In the genomic region with DNA sequence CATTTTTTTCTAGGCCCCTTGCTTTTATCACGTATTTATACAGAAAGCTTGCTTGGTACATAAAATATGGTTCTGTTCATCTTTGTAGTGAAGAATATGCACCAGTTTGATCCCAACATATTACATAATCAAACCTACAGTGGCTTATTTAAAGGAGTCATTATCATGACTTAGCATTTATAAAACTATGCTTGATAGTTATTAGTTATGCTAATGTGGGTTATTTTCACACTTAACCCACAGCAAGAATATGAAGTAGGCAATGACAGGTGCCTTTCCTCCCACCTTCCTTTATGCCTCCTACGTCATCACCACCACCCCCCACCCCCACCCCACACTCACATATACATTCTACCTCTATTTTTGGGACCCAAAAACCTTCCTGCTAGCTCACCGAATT, we compare ENCODE assay signal across 11 cellular contexts. TPM values are rescaled to one million over a fixed set of nuclear protein-coding genes. Genes with fewer than 3 reads are reported as not detected.
DNase-seq lines count a peak whose midpoint lies in the region; ATAC-seq, FAIRE-seq and TF ChIP-seq lines count a peak whose summit lies in the region.
"Had no signal": no experiment of that assay in that cellular context is flagged by ENCODE, and none has a peak within 500 bp of the region (broad histone marks: within the 10 kb centered on the region; RNA-seq: fewer than 3 reads in every experiment).

No MANE protein-coding gene starts in this region.

- TF ChIP-seq CTCF in GM12878 (IDR thresholded peaks at IDR 0.05 in 2 of 3, conservative IDR thresholded peaks at IDR 0.05 in 1 of 3; ENCODE audit: control insufficient read depth in 2 of 3, extremely low read depth in 1 of 3, insufficient read depth in 1 of 3, low read depth in 3 of 3, low read length in 3 of 3) = no peak
- TF ChIP-seq CTCF in natural killer cell (IDR thresholded peaks at IDR 0.05) = no peak

- H3K4me1 Mint-ChIP-seq in natural killer cell = peaks cover 85 to 93% of the 10 kb centered on the region in 2 donors

- H3K27me3 ChIP-seq in BLaER1 (no peaks in the 10 kb centered on the region), HUES48 (ENCODE audit: control insufficient read depth, insufficient read depth, low read length) (no peaks in the 10 kb centered on the region), GM12878 (replicated peaks in 1 of 2; ENCODE audit: control insufficient read depth in 2 of 2, insufficient read depth in 2 of 2, low read length in 1 of 2) (no peaks in the 10 kb centered on the region)
- H3K27me3 ChIP-seq: uterus had no signal

- no TSS peak for BruUV-seq in GM12878 (replicated peaks; lab: Mats Ljungman, UMichigan)

- H3K79me2 ChIP-seq in GM12878 (ENCODE audit: control insufficient read depth, insufficient read depth, low read length) = peaks cover 52% of the 10 kb centered on the region

- peaks cover 26% of the 10 kb centered on the region for H4K20me1 ChIP-seq in BLaER1
- no peaks in the 10 kb centered on the region for H4K20me1 ChIP-seq in GM12878 (ENCODE audit: control insufficient read depth, insufficient read depth)

- CTCF ChIA-PET in GM12878 (lab: Yijun Ruan, JAX) = interaction anchor here (1.0 to 7.2 kb wide), 10 partner anchors 10 to 325 kb away, joined by 3 to 41 read pairs (median 9); partner anchors contain the start of gene CAP1

- H3K4me2 ChIP-seq in BLaER1 (peak overlapping the region; percentile 77), GM12878 (ENCODE audit: control insufficient read depth, insufficient read depth) (peak overlapping the region; percentile 72)

- peaks cover 16% of the 10 kb centered on the region for H3K36me3 Mint-ChIP-seq in natural killer cell

- H3K27ac ChIP-seq in BLaER1 = peak overlapping the region; percentile 84
- peak overlapping the region; percentile 82 for H3K27ac ChIP-seq in HUES48 (ENCODE audit: low read depth, low read length)
- H3K27ac ChIP-seq in GM12878 (ENCODE audit: control insufficient read depth, insufficient read depth) = peak overlapping the region; percentile 84

- intact Hi-C loops in GM12878 (cut with micrococcal nuclease; ENCODE audit: unreplicated experiment) = no loop called here
- intact Hi-C loops in natural killer cell (cut with micrococcal nuclease) = no loop called here

- no peaks in the 10 kb centered on the region for H3K9me3 Mint-ChIP-seq in natural killer cell

- H3K9ac ChIP-seq in BLaER1 = peak overlapping the region; percentile 58
- no peak overlapping the region for H3K9ac ChIP-seq in HUES48 (ENCODE audit: low read depth, low read length)
- no peak overlapping the region; the same call in 1 of the 2 replicates for H3K9ac ChIP-seq in GM12878 (ENCODE audit: control insufficient read depth, insufficient read depth, low read length)

- H3K9me3 ChIP-seq in BLaER1 (no peaks in the 10 kb centered on the region), HUES48 (ENCODE audit: control insufficient read depth, insufficient read depth, low read length) (no peaks in the 10 kb centered on the region), GM12878 (replicated peaks; ENCODE audit: control insufficient read depth, insufficient read depth, low read length) (no peaks in the 10 kb centered on the region)
- H3K9me3 ChIP-seq: uterus had no signal

- in situ Hi-C loops in GM12878 (cut with MboI) = no loop called here

- TF ChIP-seq POLR2A in GM12878 (IDR thresholded peaks at IDR 0.05; ENCODE audit: low read depth, low read length) = no peak

- H3K4me3 ChIP-seq in BLaER1 (peak overlapping the region; percentile 50), HUES48 (ENCODE audit: low read depth, low read length) (no peak overlapping the region), GM12878 (no peak overlapping the region)
- H3K4me3 ChIP-seq: uterus had no signal

- no peak for TF ChIP-seq EP300 in GM12878 (IDR thresholded peaks at IDR 0.05; ENCODE audit: borderline replicate concordance in 1 of 2, control insufficient read depth in 1 of 2, low read depth in 2 of 2, low read length in 2 of 2)

- no peak for ATAC-seq in GM12878
- ATAC-seq in natural killer cell = peak in 1 of 3 donors; percentile 7
- ATAC-seq in GM21526 (IDR thresholded peaks at IDR 0.05; ENCODE audit: low FRiP score, unreplicated experiment) = no peak

- WGBS in GM12878 (ENCODE audit: insufficient coverage, insufficient replicate concordance, low lambda C conversion rate, missing lambda C conversion rate) = 2% methylated on average over 3 of the region's 3 CpGs

- SMC1A ChIA-PET in GM12878 (lab: Charles Lee; ENCODE audit: uncharacterized antibody, unreplicated experiment) = interaction anchor here (0.6 to 3.8 kb wide), 14 partner anchors 10 to 333 kb away, joined by 3 to 25 read pairs (median 4); partner anchors contain the start of gene CAP1

- POLR2A ChIA-PET in GM12878 (lab: Charles Lee) = interaction anchor here (0.6 to 2.7 kb wide), 9 partner anchors 10 to 1145 kb away, joined by 3 to 15 read pairs (median 4); partner anchors contain the start of gene CAP1

- no peak for DNase-seq in GM12878 (ENCODE audit: low read depth, low spot score)
- DNase-seq in natural killer cell = no peak
- no peak for DNase-seq in NCI-H345 (lab: John Stamatoyannopoulos, UW)
- DNase-seq in GM03348 (ENCODE audit: low spot score) = no peak
- DNase-seq in NCI-H2227 treated with DMSO at 0.1 percent for 48 hours (lab: John Stamatoyannopoulos, UW) = no peak
- DNase-seq: foreskin melanocyte, GOT3, uterus had no signal

- H3K27ac Mint-ChIP-seq in natural killer cell = peak overlapping the region; percentile 77 to 95

- H3K27me3 Mint-ChIP-seq in natural killer cell (ENCODE audit: low read depth in 2 of 2) = no peaks in the 10 kb centered on the region

- H3K36me3 ChIP-seq in BLaER1 (peaks cover 64% of the 10 kb centered on the region), HUES48 (ENCODE audit: control insufficient read depth, insufficient read depth, low read length) (peaks cover 60% of the 10 kb centered on the region), GM12878 (ENCODE audit: control insufficient read depth in 2 of 2, insufficient read depth in 2 of 2, low read length in 1 of 2) (peaks cover 21% of the 10 kb centered on the region in 2 experiments)
- H3K36me3 ChIP-seq: uterus had no signal

- H3K4me3 Mint-ChIP-seq in natural killer cell = peak overlapping the region; percentile 85

- FAIRE-seq in GM12878 (lab: Jason Lieb, UNC) = no peak

- no peak overlapping the region for H2AFZ ChIP-seq in GM12878 (ENCODE audit: control insufficient read depth, low read depth, low read length)

- no peak for TF ChIP-seq RAD21 in GM12878 (IDR thresholded peaks at IDR 0.05; ENCODE audit: insufficient read depth, low read depth, low read length)

- RAD21 ChIA-PET in GM12878 (lab: Charles Lee; ENCODE audit: unreplicated experiment) = interaction anchor here (0.6 to 2.8 kb wide), 8 partner anchors 10 to 1027 kb away, joined by 3 to 20 read pairs (median 6); partner anchors contain the start of gene CAP1

- H3K4me1 ChIP-seq in BLaER1 = peaks cover 82% of the 10 kb centered on the region
- H3K4me1 ChIP-seq in HUES48 (ENCODE audit: control insufficient read depth, insufficient read depth, low read length) = peaks cover 19% of the 10 kb centered on the region
- peaks cover 55% of the 10 kb centered on the region for H3K4me1 ChIP-seq in GM12878 (ENCODE audit: control insufficient read depth, insufficient read depth, low read length)
- H3K4me1 ChIP-seq: uterus had no signal

TF ChIP-seq in GM12878, 131 proteins besides CTCF, POLR2A, EP300 and RAD21 (continues in another document):
- peak; percentile 68 for TF ChIP-seq CREB1 (IDR thresholded peaks at IDR 0.05; ENCODE audit: low read depth)
- no peak for TF ChIP-seq YBX1 (IDR thresholded peaks at IDR 0.05)
- no peak for TF ChIP-seq SUZ12 (IDR thresholded peaks at IDR 0.05; ENCODE audit: unreplicated experiment)

RNA-seq across cellular contexts. Expression of gene CAP1, which starts 19.8 kb away (rescaled TPM):
- 67.9 and 74.3 TPM in 2 replicates for total RNA-seq in GM12878 (2013; cell fraction: nucleolus; rRNA removed)
- 378 and 394 TPM in 2 replicates for total RNA-seq in GM12878 (2014; rRNA removed)
- 405 and 421 TPM in 2 replicates for total RNA-seq in GM12878 (2014; rRNA removed; fragmentation: Illumina TruSeq; extraction: Trizol)
- 482 and 491 TPM in 2 replicates for total RNA-seq in GM12878 (2021)
- polyA plus RNA-seq in GM12878 (2011; ENCODE audit: low read depth) = 209 TPM
- polyA plus RNA-seq in GM12878 (2011; rRNA removed) = 360 and 431 TPM in 2 replicates
- polyA plus RNA-seq in GM12878 (2011; cell fraction: cytosol; rRNA removed) = 219 and 245 TPM in 2 replicates
- 178 and 179 TPM in 2 replicates for polyA plus RNA-seq in GM12878 (2011; cell fraction: nucleus; rRNA removed)
- polyA plus RNA-seq in GM12878 (2012) = 262 and 277 TPM in 2 replicates
- 500 and 537 TPM in 2 replicates for polyA plus RNA-seq in GM12878 (2014; fragmentation: Illumina TruSeq; extraction: Trizol)
- 100 to 1,000 TPM; 413 to 441 TPM for polyA plus RNA-seq in GM12878 (2014; fragmentation: Nextera tagmentation; extraction: Ambion mirVana)
- 367 and 393 TPM in 2 replicates for polyA plus RNA-seq in GM12878 (2014; rRNA removed)
- 100 to 1,000 TPM; 475 to 481 TPM for polyA plus RNA-seq in GM12878 (2016; fragmentation: Nextera tagmentation; extraction: Ambion mirVana)
- 238 and 242 TPM in 2 replicates for polyA minus RNA-seq in GM12878 (2011; rRNA and poly(A)+ RNA removed)
- polyA minus RNA-seq in GM12878 (2011; cell fraction: cytosol; rRNA and poly(A)+ RNA removed) = 82.6 and 88.4 TPM in 2 replicates
- polyA minus RNA-seq in GM12878 (2011; cell fraction: nucleus; rRNA and poly(A)+ RNA removed) = 51.4 and 68.3 TPM in 2 replicates
- 100 to 1,000 TPM; 482 to 541 (median 537) TPM for total RNA-seq in natural killer cell

RNA-seq across cellular contexts. Expression of gene PPT1, which starts 36.7 kb away (rescaled TPM):
- total RNA-seq in GM12878 (2013; cell fraction: nucleolus; rRNA removed) = 42.3 and 51.6 TPM in 2 replicates
- 67.6 and 70.2 TPM in 2 replicates for total RNA-seq in GM12878 (2014; rRNA removed)
- 92.1 and 95.8 TPM in 2 replicates for total RNA-seq in GM12878 (2014; rRNA removed; fragmentation: Illumina TruSeq; extraction: Trizol)
- 70.7 and 72.8 TPM in 2 replicates for total RNA-seq in GM12878 (2021)
- polyA plus RNA-seq in GM12878 (2011; ENCODE audit: low read depth) = 38.5 TPM
- polyA plus RNA-seq in GM12878 (2011; rRNA removed) = 50.4 and 55.0 TPM in 2 replicates
- polyA plus RNA-seq in GM12878 (2011; cell fraction: cytosol; rRNA removed) = 39.0 and 41.3 TPM in 2 replicates
- 13.9 and 18.3 TPM in 2 replicates for polyA plus RNA-seq in GM12878 (2011; cell fraction: nucleus; rRNA removed)
- 44.2 and 48.5 TPM in 2 replicates for polyA plus RNA-seq in GM12878 (2012)
- polyA plus RNA-seq in GM12878 (2014; fragmentation: Illumina TruSeq; extraction: Trizol) = 142 and 175 TPM in 2 replicates
- polyA plus RNA-seq in GM12878 (2014; fragmentation: Nextera tagmentation; extraction: Ambion mirVana) = 100 to 1,000 TPM; 111 to 147 TPM
- polyA plus RNA-seq in GM12878 (2014; rRNA removed) = 58.1 and 68.0 TPM in 2 replicates
- polyA plus RNA-seq in GM12878 (2016; fragmentation: Nextera tagmentation; extraction: Ambion mirVana) = 100 to 1,000 TPM; 133 to 138 TPM
- 39.4 and 40.4 TPM in 2 replicates for polyA minus RNA-seq in GM12878 (2011; rRNA and poly(A)+ RNA removed)
- 16.8 and 18.8 TPM in 2 replicates for polyA minus RNA-seq in GM12878 (2011; cell fraction: cytosol; rRNA and poly(A)+ RNA removed)
- polyA minus RNA-seq in GM12878 (2011; cell fraction: nucleus; rRNA and poly(A)+ RNA removed) = 3.7 and 5.9 TPM in 2 replicates
- 10 to 100 TPM; 24.9 to 34.5 (median 29.9) TPM for total RNA-seq in natural killer cell
